In the genomic region with DNA sequence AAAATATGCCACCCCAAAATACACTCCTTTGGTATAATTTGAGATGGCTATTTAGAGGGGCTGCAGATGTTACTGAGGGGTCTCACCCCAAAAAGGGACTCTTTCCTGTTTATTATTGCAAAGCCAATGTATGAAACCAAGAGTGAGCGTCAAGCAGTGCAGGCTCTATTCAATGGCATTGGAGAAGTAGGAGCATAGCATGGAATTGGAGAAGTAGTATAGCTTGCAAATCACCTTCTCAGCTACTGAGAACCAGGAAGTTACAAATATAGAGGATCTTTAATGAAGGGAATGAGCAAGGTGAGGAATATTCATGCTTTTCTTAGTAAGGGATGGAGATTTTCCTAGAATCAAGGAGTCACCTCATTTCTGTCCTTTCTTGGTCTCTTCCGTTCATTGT, we compare ENCODE assay signal across 15 cellular contexts. TPM values are rescaled to one million over a fixed set of nuclear protein-coding genes. Genes with fewer than 3 reads are reported as not detected.
"Had no signal": no experiment of that assay in that cellular context is flagged by ENCODE, and none has a peak within 500 bp of the region (broad histone marks: within the 10 kb centered on the region; RNA-seq: fewer than 3 reads in every experiment).

No MANE protein-coding gene starts in this region.

RNA-seq across cellular contexts. Expression of gene PPIAL4A, which starts 47.4 kb away (rescaled TPM):
- total RNA-seq: activated B cell treated with CpG ODN at 0.5 μM for 24 hours; activated CD4-positive, alpha-beta memory T cell treated with anti-CD3 and anti-CD28 coated beads for 36 hours; activated CD4-positive, alpha-beta memory T cell treated with anti-CD3 and anti-CD28 coated beads, Interleukin-2, amount 10 ng/mL, durations not matched to agents 7 days and 5 days; activated CD4-positive, alpha-beta T cell treated with anti-CD3 and anti-CD28 coated beads for 36 hours; activated CD4-positive, alpha-beta T cell treated with anti-CD3 and anti-CD28 coated beads, Interleukin-2, amount 10 ng/mL, durations not matched to agents 24 days and 14 days; activated CD4-positive, alpha-beta T cell treated with anti-CD3 and anti-CD28 coated beads, Interleukin-2, amount 10 ng/mL, durations not matched to agents 7 days and 5 days; activated CD8-positive, alpha-beta memory T cell treated with anti-CD3 and anti-CD28 coated beads for 36 hours; activated CD8-positive, alpha-beta memory T cell treated with anti-CD3 and anti-CD28 coated beads, Interleukin-2, amount 10 ng/mL, durations not matched to agents 7 days and 5 days; activated CD8-positive, alpha-beta T cell treated with anti-CD3 and anti-CD28 coated beads for 36 hours; activated CD8-positive, alpha-beta T cell treated with anti-CD3 and anti-CD28 coated beads, Interleukin-2, amount 10 ng/mL, durations not matched to agents 7 days and 5 days; T-cell; T-helper 1 cell treated with Interleukin-12 subunit alpha and Interleukin-12 subunit beta and Interleukin-4 antibody, amounts not matched to agents 30 ng/mL and 1 ng/mL, for 36 hours; T-helper 17 cell; T-helper 2 cell treated with Interferon-gamma antibody and Interleukin-4, amounts not matched to agents 100 ng/mL and 5 ng/mL, for 36 hours; WTC11 had no signal
